Comparison of ENCODE assay signal across 16 cellular contexts in genomic region chr2:23694058-23695045, GRCh38.
DNase-seq lines count a peak whose midpoint lies in the region; ATAC-seq and TF ChIP-seq lines count a peak whose summit lies in the region.
"Had no signal": no experiment of that assay in that cellular context is flagged by ENCODE, and none has a peak within 500 bp of the region (broad histone marks: within the 10 kb centered on the region; RNA-seq: fewer than 3 reads in every experiment).

No MANE protein-coding gene starts in this region.

- H3K27ac Mint-ChIP-seq in CD8-positive, alpha-beta T cell = peak overlapping the region; percentile 5
- H3K27ac Mint-ChIP-seq: IgD-negative memory B cell had no signal

- H3K27me3 ChIP-seq in CD8-positive, alpha-beta T cell (ENCODE audit: insufficient read depth, low read length) = no peaks in the 10 kb centered on the region
- no peaks in the 10 kb centered on the region for H3K27me3 ChIP-seq in neuronal stem cell (ENCODE audit: control insufficient read depth in 3 of 3, insufficient read depth in 3 of 3, low read depth in 1 of 3, low read length in 3 of 3)
- H3K27me3 ChIP-seq in mesendoderm (ENCODE audit: insufficient read depth, low read length, poor library complexity) = no peaks in the 10 kb centered on the region
- H3K27me3 ChIP-seq: BE2C had no signal

- H2BK120ac ChIP-seq in neuronal stem cell (ENCODE audit: low read depth, low read length) = no peak overlapping the region
- H2BK120ac ChIP-seq in mesendoderm (ENCODE audit: low read depth, low read length) = no peak overlapping the region

- TF ChIP-seq CTCF in CD8-positive, alpha-beta T cell (IDR thresholded peaks at IDR 0.05) = no peak

- H2AK5ac ChIP-seq in neuronal stem cell (ENCODE audit: low read depth, low read length) (no peak overlapping the region), mesendoderm (ENCODE audit: low read length) (no peak overlapping the region)

- no peaks in the 10 kb centered on the region for H3K79me2 ChIP-seq in mesendoderm (ENCODE audit: control insufficient read depth, insufficient read depth, low read length)

- H2AFZ ChIP-seq in neuronal stem cell (ENCODE audit: low read length) = no peak overlapping the region

- H4K91ac ChIP-seq in neuronal stem cell (ENCODE audit: low read depth, low read length, poor library complexity) = no peak overlapping the region

- H2BK5ac ChIP-seq in neuronal stem cell (ENCODE audit: low read length) (peak overlapping the region; percentile 57), mesendoderm (ENCODE audit: low read length) (no peak overlapping the region)

- H3K4me1 Mint-ChIP-seq in CD8-positive, alpha-beta T cell (ENCODE audit: low read depth) = no peaks in the 10 kb centered on the region
- H3K4me1 Mint-ChIP-seq: CD8-positive, alpha-beta memory T cell had no signal

- CTCF ChIA-PET in CD8-positive, alpha-beta T cell (lab: Charles Lee) = interaction anchor here (1.4 kb wide), 1 partner anchor 9 kb away, joined by 3 read pairs; no protein-coding TSS in a partner anchor

- no peak overlapping the region for H3K4me3 ChIP-seq in CD8-positive, alpha-beta T cell (ENCODE audit: low read depth, low read length)
- H3K4me3 ChIP-seq in neuronal stem cell (ENCODE audit: low read length in 2 of 2) (no peak overlapping the region), mesendoderm (ENCODE audit: low read length) (no peak overlapping the region)
- H3K4me3 ChIP-seq: HAP-1 had no signal

- H2BK15ac ChIP-seq in neuronal stem cell (ENCODE audit: low read length) (no peak overlapping the region), mesendoderm (replicated peaks; ENCODE audit: low read depth) (no peak overlapping the region)

- H3K4me3 Mint-ChIP-seq in CD8-positive, alpha-beta T cell = no peak overlapping the region

- H3K23ac ChIP-seq in neuronal stem cell (ENCODE audit: low read depth, low read length, poor library complexity) (peak overlapping the region; percentile 21), mesendoderm (ENCODE audit: low read length) (no peak overlapping the region)

- peaks cover 2% of the 10 kb centered on the region for H3K79me1 ChIP-seq in neuronal stem cell (ENCODE audit: low read depth, low read length)
- H3K79me1 ChIP-seq in mesendoderm (ENCODE audit: low read length) = no peaks in the 10 kb centered on the region

- intact Hi-C loops in CD8-positive, alpha-beta T cell (cut with DNase I, micrococcal nuclease) = no loop called here

- WGBS in neuronal stem cell (ENCODE audit: extremely low coverage in 2 of 2, insufficient read length in 2 of 2, insufficient replicate concordance in 1 of 2), 2 donors = no CpG with 5 or more reads among the region's 21 CpGs
- no CpG with 5 or more reads among the region's 21 CpGs for WGBS in mesendoderm (ENCODE audit: extremely low coverage, insufficient coverage, low lambda C conversion rate)

- no peak overlapping the region for H3K27ac ChIP-seq in CD8-positive, alpha-beta T cell (ENCODE audit: low read depth, low read length)
- H3K27ac ChIP-seq in angular gyrus (ENCODE audit: low read depth, low read length) (peak overlapping the region; percentile 56), neuronal stem cell (replicated peaks; ENCODE audit: low read length) (no peak overlapping the region), mesendoderm (ENCODE audit: low read depth, low read length) (no peak overlapping the region)

- POLR2A ChIA-PET in CD8-positive, alpha-beta T cell (lab: Charles Lee) = no interaction called here

- no peaks in the 10 kb centered on the region for H3K36me3 ChIP-seq in CD8-positive, alpha-beta T cell (ENCODE audit: insufficient read depth, low read length)
- H3K36me3 ChIP-seq in neuronal stem cell (replicated peaks in 1 of 2; ENCODE audit: control insufficient read depth in 2 of 2, insufficient read depth in 2 of 2, low read length in 2 of 2) = peaks cover 2 to 56% of the 10 kb centered on the region in 2 donors
- no peaks in the 10 kb centered on the region for H3K36me3 ChIP-seq in mesendoderm (ENCODE audit: control insufficient read depth, insufficient read depth, low read length)
- H3K36me3 ChIP-seq: HAP-1 had no signal

- H3K4ac ChIP-seq in neuronal stem cell (ENCODE audit: low read length) (no peak overlapping the region), mesendoderm (ENCODE audit: low read depth, low read length) (no peak overlapping the region)

- H3K4me2 ChIP-seq in neuronal stem cell (ENCODE audit: insufficient read depth, low read length, poor library complexity, severe bottlenecking) (no peak overlapping the region), mesendoderm (ENCODE audit: low read length) (no peak overlapping the region)

- no peak for ATAC-seq in CD8-positive, alpha-beta T cell

- peaks cover 24% of the 10 kb centered on the region for H3K36me3 Mint-ChIP-seq in CD8-positive, alpha-beta T cell

- no peak overlapping the region for H4K8ac ChIP-seq in neuronal stem cell (ENCODE audit: low read depth, low read length)
- no peak overlapping the region for H4K8ac ChIP-seq in mesendoderm (ENCODE audit: low read depth, low read length)

- H3K27me3 Mint-ChIP-seq in CD8-positive, alpha-beta T cell (ENCODE audit: low read depth) = no peaks in the 10 kb centered on the region
- H3K27me3 Mint-ChIP-seq: CD8-positive, alpha-beta memory T cell; IgD-negative memory B cell had no signal

- no peak overlapping the region for H3K56ac ChIP-seq in mesendoderm (ENCODE audit: low read length)

- no peaks in the 10 kb centered on the region for H3K4me1 ChIP-seq in CD8-positive, alpha-beta T cell (ENCODE audit: insufficient read depth, low read length)
- H3K4me1 ChIP-seq in neuronal stem cell (ENCODE audit: control insufficient read depth in 2 of 2, insufficient read depth in 1 of 2, low read depth in 1 of 2, low read length in 2 of 2) (peaks cover 0 to 8% of the 10 kb centered on the region in 2 donors), mesendoderm (ENCODE audit: control insufficient read depth, low read depth, low read length) (no peaks in the 10 kb centered on the region)
- H3K4me1 ChIP-seq: HAP-1 had no signal

- no peak overlapping the region for H4K5ac ChIP-seq in mesendoderm (ENCODE audit: low read length)

- H3K14ac ChIP-seq in neuronal stem cell (ENCODE audit: low read length) = no peak overlapping the region

- H3K9ac ChIP-seq in neuronal stem cell (ENCODE audit: low read depth, low read length, poor library complexity) (no peak overlapping the region), mesendoderm (ENCODE audit: low read length) (no peak overlapping the region)

- peak; percentile 13 for DNase-seq in activated effector memory CD4-positive, alpha-beta T cell treated with anti-CD3 and anti-CD28 coated beads, Interleukin-2, amount 50 U/mL, for 16 hours
- no peak for DNase-seq in activated effector memory CD4-positive, alpha-beta T cell treated with Interleukin-2 at 50 U/mL for 16 hours
- no peak for DNase-seq in CD8-positive, alpha-beta T cell
- DNase-seq in neuronal stem cell (ENCODE audit: low spot score) (no peak), NCI-H446 (lab: John Stamatoyannopoulos, UW) (no peak), putamen (ENCODE audit: low spot score) (no peak), mesendoderm (no peak)
- DNase-seq: 8988T; CD8-positive, alpha-beta memory T cell; DMS79 treated with DMSO at 0.1 percent for 48 hours; NCI-H187; NCI-H69 had no signal

- no peaks in the 10 kb centered on the region for H3K9me3 ChIP-seq in CD8-positive, alpha-beta T cell (ENCODE audit: low read length)
- H3K9me3 ChIP-seq in neuronal stem cell (replicated peaks in 1 of 2; ENCODE audit: control insufficient read depth in 2 of 2, insufficient read depth in 1 of 2, low read depth in 1 of 2, low read length in 2 of 2) = peaks cover 0 to 4% of the 10 kb centered on the region in 2 donors
- H3K9me3 ChIP-seq: BE2C, HAP-1 had no signal

- H3K18ac ChIP-seq in neuronal stem cell (ENCODE audit: low read length) = peak overlapping the region; percentile 36
- no peak overlapping the region for H3K18ac ChIP-seq in mesendoderm (ENCODE audit: low read length)

- no peak overlapping the region for H2BK12ac ChIP-seq in neuronal stem cell (ENCODE audit: low read length)

- no peaks in the 10 kb centered on the region for H3K9me3 Mint-ChIP-seq in CD8-positive, alpha-beta T cell
- H3K9me3 Mint-ChIP-seq: CD8-positive, alpha-beta memory T cell; IgD-negative memory B cell had no signal
